8 cellular contexts compared by ENCODE assay signal in the genomic region with DNA sequence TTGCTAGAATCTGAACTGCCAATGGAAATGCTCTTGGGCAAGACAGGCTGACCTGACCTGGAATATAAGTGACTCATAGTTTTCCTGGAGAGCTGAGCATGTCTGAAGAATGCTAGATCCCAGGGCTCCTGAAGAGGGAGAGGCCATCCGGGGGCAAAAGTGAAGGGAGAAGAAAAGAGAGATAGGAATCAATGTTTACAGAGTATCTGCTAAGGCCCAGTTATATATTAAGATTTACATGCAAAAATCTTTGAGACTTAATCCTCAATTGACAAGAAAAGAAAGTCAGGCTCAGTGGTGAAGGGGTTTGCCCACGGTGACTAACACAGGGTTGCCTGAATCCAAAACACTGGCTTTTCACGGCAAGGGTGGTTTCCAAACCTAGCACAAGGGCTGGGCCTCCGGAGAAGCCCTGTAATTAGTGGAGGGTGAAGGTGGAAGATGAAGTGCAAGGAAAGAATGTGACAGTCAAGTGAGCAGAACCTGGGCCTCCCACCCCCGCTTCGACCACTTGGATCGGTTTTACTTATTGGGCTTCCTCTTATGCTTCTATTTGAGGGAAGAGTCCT.
DNase-seq lines count a peak whose midpoint lies in the region; ATAC-seq and TF ChIP-seq lines count a peak whose summit lies in the region.

No MANE protein-coding gene starts in this region.

- POLR2A ChIA-PET in CD8-positive, alpha-beta memory T cell (lab: Charles Lee) = no interaction called here

- no peaks in the 10 kb centered on the region for H3K27me3 Mint-ChIP-seq in activated naive CD4-positive, alpha-beta T cell treated with anti-CD3 and anti-CD28 coated beads, Interleukin-2, amount 10 ng/mL, durations not matched to agents 7 days and 5 days
- peaks cover 4% of the 10 kb centered on the region in 2 donors for H3K27me3 Mint-ChIP-seq in CD8-positive, alpha-beta memory T cell

- H3K36me3 ChIP-seq in mucosa of descending colon (ENCODE audit: low read depth) (no peaks in the 10 kb centered on the region), tibial artery (no peaks in the 10 kb centered on the region)
- no peaks in the 10 kb centered on the region for H3K36me3 ChIP-seq in CD8-positive, alpha-beta memory T cell (ENCODE audit: insufficient read depth, low read length)

- H3K9me3 ChIP-seq in mucosa of descending colon (no peaks in the 10 kb centered on the region), tibial artery (no peaks in the 10 kb centered on the region)
- H3K9me3 ChIP-seq in CD8-positive, alpha-beta memory T cell (ENCODE audit: low read length) = no peaks in the 10 kb centered on the region

- peak overlapping the region; percentile 47 for H3K27ac Mint-ChIP-seq in activated naive CD4-positive, alpha-beta T cell treated with anti-CD3 and anti-CD28 coated beads, Interleukin-2, amount 10 ng/mL, durations not matched to agents 7 days and 5 days
- H3K27ac Mint-ChIP-seq in CD8-positive, alpha-beta memory T cell = no peak overlapping the region

- H3K4me1 ChIP-seq in mucosa of descending colon (ENCODE audit: low read depth) (no peaks in the 10 kb centered on the region), tibial artery (peaks cover 0 to 11% (median 6%) of the 10 kb centered on the region in 4 donors)
- H3K4me1 ChIP-seq in CD8-positive, alpha-beta memory T cell (ENCODE audit: insufficient read depth, low read length) = no peaks in the 10 kb centered on the region

- H3K4me1 Mint-ChIP-seq in activated naive CD4-positive, alpha-beta T cell treated with anti-CD3 and anti-CD28 coated beads, Interleukin-2, amount 10 ng/mL, durations not matched to agents 7 days and 5 days = peaks cover 37% of the 10 kb centered on the region
- H3K4me1 Mint-ChIP-seq in CD8-positive, alpha-beta memory T cell = no peaks in the 10 kb centered on the region

- H3K27ac ChIP-seq in CD8-positive, alpha-beta memory T cell (ENCODE audit: low read depth, low read length) = no peak overlapping the region
- no peak overlapping the region for H3K27ac ChIP-seq in tibial artery

- no peaks in the 10 kb centered on the region for H3K36me3 Mint-ChIP-seq in activated naive CD4-positive, alpha-beta T cell treated with anti-CD3 and anti-CD28 coated beads, Interleukin-2, amount 10 ng/mL, durations not matched to agents 7 days and 5 days
- no peaks in the 10 kb centered on the region for H3K36me3 Mint-ChIP-seq in CD8-positive, alpha-beta memory T cell

- no peak overlapping the region for H3K4me3 Mint-ChIP-seq in activated naive CD4-positive, alpha-beta T cell treated with anti-CD3 and anti-CD28 coated beads, Interleukin-2, amount 10 ng/mL, durations not matched to agents 7 days and 5 days
- H3K4me3 Mint-ChIP-seq in CD8-positive, alpha-beta memory T cell = no peak overlapping the region

- H3K9me3 Mint-ChIP-seq in activated naive CD4-positive, alpha-beta T cell treated with anti-CD3 and anti-CD28 coated beads, Interleukin-2, amount 10 ng/mL, durations not matched to agents 7 days and 5 days = no peaks in the 10 kb centered on the region
- peaks cover 0 to 3% (median 0%) of the 10 kb centered on the region in 5 donors for H3K9me3 Mint-ChIP-seq in CD8-positive, alpha-beta memory T cell

- no peaks in the 10 kb centered on the region for H3K27me3 ChIP-seq in CD8-positive, alpha-beta memory T cell (ENCODE audit: insufficient read depth, low read length, poor library complexity, severe bottlenecking)
- H3K27me3 ChIP-seq in tibial artery = no peaks in the 10 kb centered on the region

- TF ChIP-seq CTCF in mucosa of descending colon (IDR thresholded peaks at IDR 0.05) (no peak), tibial artery (IDR thresholded peaks at IDR 0.05) (no peak)

- H3K4me3 ChIP-seq in mucosa of descending colon (no peak overlapping the region), tibial artery (no peak overlapping the region)
- no peak overlapping the region for H3K4me3 ChIP-seq in CD8-positive, alpha-beta memory T cell (ENCODE audit: low read length)

- peak; percentile 76 for ATAC-seq in GM19025 (IDR thresholded peaks at IDR 0.05; ENCODE audit: low read depth, unreplicated experiment)
- ATAC-seq in HG03558 (IDR thresholded peaks at IDR 0.05; ENCODE audit: extremely low read depth, unreplicated experiment) = peak; percentile 34
- peak; percentile 47 for ATAC-seq in mucosa of descending colon
- ATAC-seq in GM21528 (IDR thresholded peaks at IDR 0.05; ENCODE audit: low FRiP score, unreplicated experiment) = no peak
- no peak for ATAC-seq in HG02840 (IDR thresholded peaks at IDR 0.05; ENCODE audit: low FRiP score, unreplicated experiment)

- DNase-seq in activated naive CD4-positive, alpha-beta T cell treated with anti-CD3 and anti-CD28 coated beads, Interleukin-2, amount 10 ng/mL, durations not matched to agents 7 days and 5 days = peak; percentile 33
- no peak for DNase-seq in mucosa of descending colon
- DNase-seq in CD8-positive, alpha-beta memory T cell = no peak
- DNase-seq in tibial artery = no peak

- intact Hi-C loops in mucosa of descending colon (cut with DNase I, micrococcal nuclease) = loop anchor here (10.0 kb wide), 3 partner anchors 96 to 756 kb away; partner anchors contain the start of gene MB21D2 (in 2 of the 2)
- intact Hi-C loops in tibial artery (cut with DNase I; ENCODE audit: low total_unique reads) = loop anchor here (10.0 kb wide), 1 partner anchor 436 kb away; no protein-coding TSS in a partner anchor

- CTCF ChIA-PET in activated naive CD4-positive, alpha-beta T cell treated with anti-CD3 and anti-CD28 coated beads, Interleukin-2, amount 10 ng/mL, durations not matched to agents 7 days and 5 days (lab: Charles Lee) = interaction anchor here (1.2 kb wide), 1 partner anchor 222 kb away, joined by 6 read pairs; no protein-coding TSS in a partner anchor
- CTCF ChIA-PET in CD8-positive, alpha-beta memory T cell (lab: Charles Lee) = interaction anchor here (1.5 kb wide), 1 partner anchor 21 kb away, joined by 3 read pairs; no protein-coding TSS in a partner anchor

Comparison
In these comparisons a context has a peak if more than half of its experiments do, and no peak if none do; other contexts are left out.
1. ATAC-seq: peak in GM19025 (single experiment), HG03558 (single experiment) and mucosa of descending colon (single experiment); none in GM21528 (single experiment) and HG02840 (single experiment).